ENCODE assay signal across 1 cellular context in genomic region chr2:74952575-74952974, GRCh38.
A peak's percentile ranks its signal among the peaks of the same experiment; 100 is the strongest.
TF ChIP-seq lines count a peak whose summit lies in the region.

No MANE protein-coding gene starts in this region.

TF ChIP-seq in HepG2, 621 proteins besides CTCF, POLR2A, EP300 and RAD21 (continued from another document and continues in another):
- TF ChIP-seq, protein P1, sequence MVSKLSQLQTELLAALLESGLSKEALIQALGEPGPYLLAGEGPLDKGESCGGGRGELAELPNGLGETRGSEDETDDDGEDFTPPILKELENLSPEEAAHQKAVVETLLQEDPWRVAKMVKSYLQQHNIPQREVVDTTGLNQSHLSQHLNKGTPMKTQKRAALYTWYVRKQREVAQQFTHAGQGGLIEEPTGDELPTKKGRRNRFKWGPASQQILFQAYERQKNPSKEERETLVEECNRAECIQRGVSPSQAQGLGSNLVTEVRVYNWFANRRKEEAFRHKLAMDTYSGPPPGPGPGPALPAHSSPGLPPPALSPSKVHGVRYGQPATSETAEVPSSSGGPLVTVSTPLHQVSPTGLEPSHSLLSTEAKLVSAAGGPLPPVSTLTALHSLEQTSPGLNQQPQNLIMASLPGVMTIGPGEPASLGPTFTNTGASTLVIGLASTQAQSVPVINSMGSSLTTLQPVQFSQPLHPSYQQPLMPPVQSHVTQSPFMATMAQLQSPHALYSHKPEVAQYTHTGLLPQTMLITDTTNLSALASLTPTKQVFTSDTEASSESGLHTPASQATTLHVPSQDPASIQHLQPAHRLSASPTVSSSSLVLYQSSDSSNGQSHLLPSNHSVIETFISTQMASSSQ (IDR thresholded peaks at IDR 0.05; ENCODE audit: low read depth), result no peak
- TF ChIP-seq, protein P1 (CRISPR knock-in tag; IDR thresholded peaks at IDR 0.05; ENCODE audit: borderline replicate concordance), result no peak
- no peak for TF ChIP-seq TMF1 (CRISPR knock-in tag; IDR thresholded peaks at IDR 0.05; ENCODE audit: low read depth)
- TF ChIP-seq, protein P2, sequence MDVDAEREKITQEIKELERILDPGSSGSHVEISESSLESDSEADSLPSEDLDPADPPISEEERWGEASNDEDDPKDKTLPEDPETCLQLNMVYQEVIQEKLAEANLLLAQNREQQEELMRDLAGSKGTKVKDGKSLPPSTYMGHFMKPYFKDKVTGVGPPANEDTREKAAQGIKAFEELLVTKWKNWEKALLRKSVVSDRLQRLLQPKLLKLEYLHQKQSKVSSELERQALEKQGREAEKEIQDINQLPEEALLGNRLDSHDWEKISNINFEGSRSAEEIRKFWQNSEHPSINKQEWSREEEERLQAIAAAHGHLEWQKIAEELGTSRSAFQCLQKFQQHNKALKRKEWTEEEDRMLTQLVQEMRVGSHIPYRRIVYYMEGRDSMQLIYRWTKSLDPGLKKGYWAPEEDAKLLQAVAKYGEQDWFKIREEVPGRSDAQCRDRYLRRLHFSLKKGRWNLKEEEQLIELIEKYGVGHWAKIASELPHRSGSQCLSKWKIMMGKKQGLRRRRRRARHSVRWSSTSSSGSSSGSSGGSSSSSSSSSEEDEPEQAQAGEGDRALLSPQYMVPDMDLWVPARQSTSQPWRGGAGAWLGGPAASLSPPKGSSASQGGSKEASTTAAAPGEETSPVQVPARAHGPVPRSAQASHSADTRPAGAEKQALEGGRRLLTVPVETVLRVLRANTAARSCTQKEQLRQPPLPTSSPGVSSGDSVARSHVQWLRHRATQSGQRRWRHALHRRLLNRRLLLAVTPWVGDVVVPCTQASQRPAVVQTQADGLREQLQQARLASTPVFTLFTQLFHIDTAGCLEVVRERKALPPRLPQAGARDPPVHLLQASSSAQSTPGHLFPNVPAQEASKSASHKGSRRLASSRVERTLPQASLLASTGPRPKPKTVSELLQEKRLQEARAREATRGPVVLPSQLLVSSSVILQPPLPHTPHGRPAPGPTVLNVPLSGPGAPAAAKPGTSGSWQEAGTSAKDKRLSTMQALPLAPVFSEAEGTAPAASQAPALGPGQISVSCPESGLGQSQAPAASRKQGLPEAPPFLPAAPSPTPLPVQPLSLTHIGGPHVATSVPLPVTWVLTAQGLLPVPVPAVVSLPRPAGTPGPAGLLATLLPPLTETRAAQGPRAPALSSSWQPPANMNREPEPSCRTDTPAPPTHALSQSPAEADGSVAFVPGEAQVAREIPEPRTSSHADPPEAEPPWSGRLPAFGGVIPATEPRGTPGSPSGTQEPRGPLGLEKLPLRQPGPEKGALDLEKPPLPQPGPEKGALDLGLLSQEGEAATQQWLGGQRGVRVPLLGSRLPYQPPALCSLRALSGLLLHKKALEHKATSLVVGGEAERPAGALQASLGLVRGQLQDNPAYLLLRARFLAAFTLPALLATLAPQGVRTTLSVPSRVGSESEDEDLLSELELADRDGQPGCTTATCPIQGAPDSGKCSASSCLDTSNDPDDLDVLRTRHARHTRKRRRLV (CRISPR knock-in tag; IDR thresholded peaks at IDR 0.05), result 0 out of 2 replicates have a peak, but pooled peaks have one; percentile 36
- no peak for TF ChIP-seq POLR2AphosphoS5 (IDR thresholded peaks at IDR 0.05; ENCODE audit: low read depth, low read length)
- no peak for TF ChIP-seq AKNA (CRISPR knock-in tag; IDR thresholded peaks at IDR 0.05; ENCODE audit: borderline replicate concordance)
- no peak for TF ChIP-seq GPN1 (CRISPR knock-in tag; IDR thresholded peaks at IDR 0.05; ENCODE audit: borderline replicate concordance)
- no peak for TF ChIP-seq ZNF550 (CRISPR knock-in tag; IDR thresholded peaks at IDR 0.05; ENCODE audit: borderline replicate concordance)
- no peak for TF ChIP-seq ZNF567 (CRISPR knock-in tag; IDR thresholded peaks at IDR 0.05; ENCODE audit: borderline replicate concordance)
- TF ChIP-seq GATAD2A (CRISPR knock-in tag; IDR thresholded peaks at IDR 0.05), result no peak
- TF ChIP-seq MYPOP (CRISPR knock-in tag; IDR thresholded peaks at IDR 0.05), result no peak
- TF ChIP-seq KMT2A (CRISPR knock-in tag; IDR thresholded peaks at IDR 0.05), result no peak
- TF ChIP-seq HNF4A (CRISPR knock-in tag; IDR thresholded peaks at IDR 0.05), result no peak
- no peak for TF ChIP-seq ZNF782 (CRISPR knock-in tag; IDR thresholded peaks at IDR 0.05; ENCODE audit: borderline replicate concordance)
- TF ChIP-seq, protein P3, sequence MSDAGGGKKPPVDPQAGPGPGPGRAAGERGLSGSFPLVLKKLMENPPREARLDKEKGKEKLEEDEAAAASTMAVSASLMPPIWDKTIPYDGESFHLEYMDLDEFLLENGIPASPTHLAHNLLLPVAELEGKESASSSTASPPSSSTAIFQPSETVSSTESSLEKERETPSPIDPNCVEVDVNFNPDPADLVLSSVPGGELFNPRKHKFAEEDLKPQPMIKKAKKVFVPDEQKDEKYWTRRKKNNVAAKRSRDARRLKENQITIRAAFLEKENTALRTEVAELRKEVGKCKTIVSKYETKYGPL (CRISPR knock-in tag; IDR thresholded peaks at IDR 0.05), result no peak
- no peak for TF ChIP-seq ZNF432 (CRISPR knock-in tag; IDR thresholded peaks at IDR 0.05; ENCODE audit: borderline replicate concordance)
- no peak for TF ChIP-seq CREM (IDR thresholded peaks at IDR 0.05)
- TF ChIP-seq CREM (CRISPR knock-in tag; IDR thresholded peaks at IDR 0.05), result no peak
- TF ChIP-seq, protein P4, sequence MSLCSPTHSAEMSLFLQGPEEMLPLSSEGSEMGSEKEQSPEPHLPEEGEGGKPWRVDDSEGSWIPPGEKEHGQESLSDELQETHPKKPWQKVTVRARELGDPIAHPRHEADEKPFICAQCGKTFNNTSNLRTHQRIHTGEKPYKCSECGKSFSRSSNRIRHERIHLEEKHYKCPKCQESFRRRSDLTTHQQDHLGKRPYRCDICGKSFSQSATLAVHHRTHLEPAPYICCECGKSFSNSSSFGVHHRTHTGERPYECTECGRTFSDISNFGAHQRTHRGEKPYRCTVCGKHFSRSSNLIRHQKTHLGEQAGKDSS (CRISPR knock-in tag; IDR thresholded peaks at IDR 0.05; ENCODE audit: borderline replicate concordance, low read depth), result no peak
- no peak for TF ChIP-seq HDAC1 (CRISPR knock-in tag; IDR thresholded peaks at IDR 0.05)
- no peak for TF ChIP-seq E2F1 (CRISPR knock-in tag; IDR thresholded peaks at IDR 0.05)
- peak; percentile 54 for TF ChIP-seq ZNF687 (CRISPR knock-in tag; IDR thresholded peaks at IDR 0.05)
- TF ChIP-seq, protein P5, sequence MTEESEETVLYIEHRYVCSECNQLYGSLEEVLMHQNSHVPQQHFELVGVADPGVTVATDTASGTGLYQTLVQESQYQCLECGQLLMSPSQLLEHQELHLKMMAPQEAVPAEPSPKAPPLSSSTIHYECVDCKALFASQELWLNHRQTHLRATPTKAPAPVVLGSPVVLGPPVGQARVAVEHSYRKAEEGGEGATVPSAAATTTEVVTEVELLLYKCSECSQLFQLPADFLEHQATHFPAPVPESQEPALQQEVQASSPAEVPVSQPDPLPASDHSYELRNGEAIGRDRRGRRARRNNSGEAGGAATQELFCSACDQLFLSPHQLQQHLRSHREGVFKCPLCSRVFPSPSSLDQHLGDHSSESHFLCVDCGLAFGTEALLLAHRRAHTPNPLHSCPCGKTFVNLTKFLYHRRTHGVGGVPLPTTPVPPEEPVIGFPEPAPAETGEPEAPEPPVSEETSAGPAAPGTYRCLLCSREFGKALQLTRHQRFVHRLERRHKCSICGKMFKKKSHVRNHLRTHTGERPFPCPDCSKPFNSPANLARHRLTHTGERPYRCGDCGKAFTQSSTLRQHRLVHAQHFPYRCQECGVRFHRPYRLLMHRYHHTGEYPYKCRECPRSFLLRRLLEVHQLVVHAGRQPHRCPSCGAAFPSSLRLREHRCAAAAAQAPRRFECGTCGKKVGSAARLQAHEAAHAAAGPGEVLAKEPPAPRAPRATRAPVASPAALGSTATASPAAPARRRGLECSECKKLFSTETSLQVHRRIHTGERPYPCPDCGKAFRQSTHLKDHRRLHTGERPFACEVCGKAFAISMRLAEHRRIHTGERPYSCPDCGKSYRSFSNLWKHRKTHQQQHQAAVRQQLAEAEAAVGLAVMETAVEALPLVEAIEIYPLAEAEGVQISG (CRISPR knock-in tag; IDR thresholded peaks at IDR 0.05), result no peak
